8 cellular contexts compared by ENCODE assay signal in the genomic region with DNA sequence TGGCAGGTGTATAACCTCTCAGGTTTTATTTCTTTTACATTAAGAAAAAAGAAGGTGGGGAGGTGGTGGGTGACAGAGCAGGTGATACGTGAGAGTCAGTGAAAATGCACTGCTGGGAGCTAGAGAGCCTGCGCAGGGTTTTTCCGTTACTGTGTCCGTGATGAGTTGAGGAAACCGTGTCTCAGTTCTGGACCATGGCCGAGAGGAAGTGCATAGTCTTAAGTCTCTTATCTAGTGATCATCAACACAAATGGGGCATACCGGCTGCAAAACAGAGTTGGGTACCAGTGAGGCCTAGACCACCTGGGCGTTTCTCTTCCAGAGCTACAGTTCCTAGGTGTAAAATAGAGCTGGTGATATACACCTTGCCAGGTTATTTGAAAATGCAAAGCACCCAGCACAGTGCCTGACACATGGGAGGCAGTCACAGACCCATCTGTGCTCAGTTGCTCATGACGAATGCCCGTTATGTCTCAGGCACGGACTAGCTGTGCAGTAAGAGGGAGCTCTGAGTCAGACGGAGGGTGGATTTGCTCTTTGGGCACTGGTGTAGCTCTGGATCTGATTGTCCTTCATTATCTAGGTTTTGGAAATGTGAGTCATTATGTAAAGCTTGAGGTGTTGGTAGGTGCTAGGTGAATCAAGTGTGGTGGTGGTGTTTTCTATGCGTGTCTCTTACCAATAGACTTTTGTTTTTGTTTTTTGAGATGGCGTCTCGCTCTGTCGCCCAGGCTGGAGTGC.
DNase-seq lines count a peak whose midpoint lies in the region; ATAC-seq lines count a peak whose summit lies in the region.

No MANE protein-coding gene starts in this region.

- H3K4me1 ChIP-seq in Karpas-422 (ENCODE audit: low read length), result peaks cover 52% of the 10 kb centered on the region

- no peaks in the 10 kb centered on the region for H3K9me3 ChIP-seq in Karpas-422 (ENCODE audit: low read length)

- peaks cover 13% of the 10 kb centered on the region for H3K79me2 ChIP-seq in Karpas-422 (ENCODE audit: low read length)

- peak overlapping the region; percentile 83 for H3K27ac ChIP-seq in Karpas-422 (ENCODE audit: low read length)

- H3K9ac ChIP-seq in Karpas-422 (ENCODE audit: low read length), result peak overlapping the region; percentile 41

- no peak overlapping the region for H2AFZ ChIP-seq in Karpas-422 (ENCODE audit: low read length)

- peaks cover 3% of the 10 kb centered on the region; the same call in 1 of the 2 replicates for H4K20me1 ChIP-seq in Karpas-422 (ENCODE audit: insufficient read depth, low read depth, low read length)

- no peaks in the 10 kb centered on the region for H3K27me3 ChIP-seq in Karpas-422 (ENCODE audit: low read length)

- no peaks in the 10 kb centered on the region for H3K36me3 ChIP-seq in Karpas-422 (ENCODE audit: insufficient read depth, low read length)

- H3K4me2 ChIP-seq in Karpas-422 (ENCODE audit: low read depth, low read length, poor library complexity, severe bottlenecking), result peak overlapping the region; percentile 39

- ATAC-seq in GM21423 (IDR thresholded peaks at IDR 0.05; ENCODE audit: unreplicated experiment), result peak; percentile 80

- H3K4me3 ChIP-seq in Karpas-422 (ENCODE audit: low read length), result peak overlapping the region; percentile 7; the same call in 1 of the 2 replicates

- H3K9me2 ChIP-seq in Karpas-422 (replicated peaks; ENCODE audit: insufficient read depth, low read length), result no peaks in the 10 kb centered on the region

- DNase-seq in COLO668 (lab: John Stamatoyannopoulos, UW; ENCODE audit: unreplicated experiment) (peak; percentile 37), Karpas-422 (peak; percentile 81), OCI-M2 (lab: John Stamatoyannopoulos, UW; ENCODE audit: unreplicated experiment) (no peak), 8988T (no peak), islet precursor cell (no peak)
- DNase-seq in activated effector memory CD4-positive, alpha-beta T cell treated with Interleukin-2 at 50 U/mL for 16 hours, result peak; percentile 30
- DNase-seq in stimulated activated CD4-positive, alpha-beta T cell treated with anti-CD3 and anti-CD28 coated beads, Interleukin-15, amount 100 ng/mL, for 24 hours, result peak; percentile 86

Comparison
In these comparisons a context has a peak if more than half of its experiments do, and no peak if none do; other contexts are left out.
1. DNase-seq: peak in COLO668 (single experiment), Karpas-422 (single experiment), activated effector memory CD4-positive, alpha-beta T cell treated with Interleukin-2 at 50 U/mL for 16 hours (single experiment) and stimulated activated CD4-positive, alpha-beta T cell treated with anti-CD3 and anti-CD28 coated beads, Interleukin-15, amount 100 ng/mL, for 24 hours (single experiment); none in OCI-M2 (single experiment), 8988T (single experiment) and islet precursor cell (single experiment).